In genomic region chr12:113194971-113195391, GRCh38 we compare ENCODE assay signal across 15 cellular contexts. TPM values are rescaled to one million over a fixed set of nuclear protein-coding genes. Genes with fewer than 3 reads are reported as not detected.
A peak's percentile ranks its signal among the peaks of the same experiment; 100 is the strongest.
DNase-seq lines count a peak whose midpoint lies in the region; ATAC-seq and TF ChIP-seq lines count a peak whose summit lies in the region.
"Had no signal": no experiment of that assay in that cellular context is flagged by ENCODE, and none has a peak within 500 bp of the region (broad histone marks: within the 10 kb centered on the region; RNA-seq: fewer than 3 reads in every experiment).

No MANE protein-coding gene starts in this region.

- peak overlapping the region; percentile 42; the same call in 1 of the 3 replicates for H2BK15ac ChIP-seq in IMR-90 (ENCODE audit: low read depth, low read length)

- TF ChIP-seq CTCF in IMR-90 (conservative IDR thresholded peaks at IDR 0.05; ENCODE audit: low read depth, low read length) (no peak), nephron progenitor cell (IDR thresholded peaks at IDR 0.05) (peak; percentile 8), mucosa of descending colon (IDR thresholded peaks at IDR 0.05) (no peak)

- peak overlapping the region; percentile 64 for H4K91ac ChIP-seq in IMR-90 (ENCODE audit: insufficient read depth, low read depth, low read length)

- peaks cover 5% of the 10 kb centered on the region; the same call in 1 of the 2 replicates for H3K9me1 ChIP-seq in IMR-90 (ENCODE audit: insufficient read depth, low read length)

- H3K27ac ChIP-seq in IMR-90 (ENCODE audit: insufficient read depth, low read length) = peak overlapping the region; percentile 77

- BruUV-seq in IMR-90 (replicated peaks; lab: Mats Ljungman, UMichigan) = no TSS peak

- no peak overlapping the region for H3K4me3 ChIP-seq in IMR-90 (ENCODE audit: insufficient read depth, low read depth, low read length)
- no peak overlapping the region for H3K4me3 ChIP-seq in mucosa of descending colon
- H3K4me3 ChIP-seq: heart right ventricle, right atrium auricular region, upper lobe of left lung had no signal

- H3K36me3 ChIP-seq in IMR-90 (ENCODE audit: control insufficient read depth, insufficient read depth, low read length) (peaks cover 10% of the 10 kb centered on the region), mucosa of descending colon (ENCODE audit: low read depth) (no peaks in the 10 kb centered on the region)

- H3K14ac ChIP-seq in IMR-90 (replicated peaks; ENCODE audit: low read depth, low read length) = peak overlapping the region; percentile 72

- H4K20me1 ChIP-seq in IMR-90 (ENCODE audit: insufficient read depth, low read length) = no peaks in the 10 kb centered on the region

- no peak overlapping the region for H4K5ac ChIP-seq in IMR-90 (ENCODE audit: low read depth, low read length)

- no peak overlapping the region for H3K4me2 ChIP-seq in IMR-90 (ENCODE audit: low read depth, low read length)

- no peak overlapping the region; the same call in 1 of the 2 replicates for H3K18ac ChIP-seq in IMR-90 (ENCODE audit: low read depth, low read length)

- peaks cover 25% of the 10 kb centered on the region for H3K36me3 Mint-ChIP-seq in nephron progenitor cell (ENCODE audit: low read depth)

- CTCF ChIA-PET in IMR-90 (lab: Yijun Ruan, JAX) = interaction anchor here (1.2 kb wide), 1 partner anchor 230 kb away, joined by 6 read pairs; no protein-coding TSS in a partner anchor

- no peak for TF ChIP-seq RAD21 in IMR-90 (IDR thresholded peaks at IDR 0.05; ENCODE audit: low read length)

- peak overlapping the region; percentile 10 for H2BK5ac ChIP-seq in IMR-90 (ENCODE audit: low read depth, low read length, poor library complexity, severe bottlenecking)

- dilution Hi-C loops in IMR-90 (cut with HindIII; ENCODE audit: low sequenced_read_pairs, unreplicated experiment) = no loop called here

- peak overlapping the region; percentile 48; the same call in 1 of the 2 replicates for H3K23ac ChIP-seq in IMR-90 (ENCODE audit: low read depth, low read length)

- no peaks in the 10 kb centered on the region for H3K9me3 Mint-ChIP-seq in nephron progenitor cell
- H3K9me3 Mint-ChIP-seq: activated CD4-positive, alpha-beta T cell treated with anti-CD3 and anti-CD28 coated beads, Interleukin-2, amount 10 ng/mL, durations not matched to agents 7 days and 5 days; dendritic cell treated with granulocyte-macrophage colony-stimulating factor and Interleukin-4, amounts not matched to agents 40 ng/mL and 50 ng/mL, for 4 days; memory B cell had no signal

- H2AK5ac ChIP-seq in IMR-90 (ENCODE audit: low read depth, low read length) = peak overlapping the region; percentile 86

- peak overlapping the region; percentile 91 for H2BK20ac ChIP-seq in IMR-90 (ENCODE audit: low read depth, low read length)

- 0 out of 2 replicates have a peak overlapping the region, but pooled peaks have one; percentile 0 for H3K9ac ChIP-seq in IMR-90 (ENCODE audit: low read depth, low read length)

- in situ Hi-C loops in IMR-90 (cut with MboI; ENCODE audit: low sequenced_read_pairs) = loop anchor here (5.0 to 25.0 kb wide), 2 partner anchors 232 to 1217 kb away; partner anchors contain the start of gene TBX5

- H2AK9ac ChIP-seq in IMR-90 (replicated peaks; ENCODE audit: low read depth, low read length, poor library complexity) = peak overlapping the region; percentile 84

- POLR2A ChIA-PET in IMR-90 (lab: Charles Lee; ENCODE audit: unreplicated experiment) = no interaction called here

- H2AFZ ChIP-seq in IMR-90 (replicated peaks; ENCODE audit: low read length, poor library complexity) = peak overlapping the region; percentile 77

- intact Hi-C loops in IMR-90 (cut with micrococcal nuclease) = loop anchor here (5.0 to 10.0 kb wide), 3 partner anchors 102 to 717 kb away; partner anchors contain the start of gene PLBD2
- intact Hi-C loops in mucosa of descending colon (cut with DNase I, micrococcal nuclease) = no loop called here

- H3K27me3 Mint-ChIP-seq in nephron progenitor cell (ENCODE audit: low read depth, poor library complexity) = peaks cover 2% of the 10 kb centered on the region
- H3K27me3 Mint-ChIP-seq: activated CD4-positive, alpha-beta T cell treated with anti-CD3 and anti-CD28 coated beads, Interleukin-2, amount 10 ng/mL, durations not matched to agents 7 days and 5 days; dendritic cell treated with granulocyte-macrophage colony-stimulating factor and Interleukin-4, amounts not matched to agents 40 ng/mL and 50 ng/mL, for 4 days; memory B cell had no signal

- peak overlapping the region; percentile 90 for H3K4ac ChIP-seq in IMR-90 (ENCODE audit: low read depth, low read length)

- H3K27ac Mint-ChIP-seq in nephron progenitor cell = peak overlapping the region; percentile 95
- H3K27ac Mint-ChIP-seq: dendritic cell treated with granulocyte-macrophage colony-stimulating factor and Interleukin-4, amounts not matched to agents 40 ng/mL and 50 ng/mL, for 4 days; memory B cell had no signal

- DNase-seq in AG08396 (ENCODE audit: low spot score) = peak; percentile 69
- DNase-seq in IMR-90 = peak; percentile 73
- peak; percentile 61 for DNase-seq in brain pericyte (ENCODE audit: low read depth, low spot score)
- DNase-seq in nephron progenitor cell = peak; percentile 56
- DNase-seq in stimulated activated CD4-positive, alpha-beta T cell treated with anti-CD3 and anti-CD28 coated beads, Interleukin-15, amount 100 ng/mL, for 24 hours = no peak
- DNase-seq in NCI-H446 (lab: John Stamatoyannopoulos, UW) = no peak
- DNase-seq in mucosa of descending colon = no peak
- no peak for DNase-seq in NCI-H1694 treated with DMSO at 0.1 percent for 48 hours (lab: John Stamatoyannopoulos, UW)
- DNase-seq: activated CD4-positive, alpha-beta T cell treated with anti-CD3 and anti-CD28 coated beads, Interleukin-2, amount 10 ng/mL, durations not matched to agents 7 days and 5 days; heart right ventricle; NCI-H69; upper lobe of left lung had no signal

- WGBS in IMR-90 (ENCODE audit: extremely low coverage in 2 of 2, insufficient read length in 1 of 2), 2 experiments = no CpG with 5 or more reads among the region's 4 CpGs

- H2BK120ac ChIP-seq in IMR-90 (ENCODE audit: low read depth, low read length) = peak overlapping the region; percentile 97

- H3K4me3 Mint-ChIP-seq in nephron progenitor cell = no peak overlapping the region
- H3K4me3 Mint-ChIP-seq: activated CD4-positive, alpha-beta T cell treated with anti-CD3 and anti-CD28 coated beads, Interleukin-2, amount 10 ng/mL, durations not matched to agents 7 days and 5 days; dendritic cell treated with granulocyte-macrophage colony-stimulating factor and Interleukin-4, amounts not matched to agents 40 ng/mL and 50 ng/mL, for 4 days; memory B cell had no signal

- H3K56ac ChIP-seq in IMR-90 (ENCODE audit: extremely low read depth, insufficient read depth, low read length) = peak overlapping the region; percentile 73

- peaks cover 9% of the 10 kb centered on the region for H3K4me1 ChIP-seq in IMR-90 (ENCODE audit: control insufficient read depth, insufficient read depth, low read length)
- peaks cover 4% of the 10 kb centered on the region for H3K4me1 ChIP-seq in mucosa of descending colon (ENCODE audit: low read depth)

- peak overlapping the region in 1 of 2 experiments; percentile 83; a peak in 2 of 4 replicates for H4K8ac ChIP-seq in IMR-90 (ENCODE audit: low read depth in 2 of 2, low read length in 2 of 2)

- ATAC-seq in IMR-90 (ENCODE audit: low read depth) (peak; percentile 72), mucosa of descending colon (no peak)

- no peak for TF ChIP-seq POLR2A in IMR-90 (IDR thresholded peaks at IDR 0.05; ENCODE audit: low read depth, low read length)

- H3K9me3 ChIP-seq in IMR-90 (ENCODE audit: control insufficient read depth, insufficient read depth, low read length) (no peaks in the 10 kb centered on the region), mucosa of descending colon (no peaks in the 10 kb centered on the region)
- H3K9me3 ChIP-seq: heart right ventricle, right atrium auricular region, upper lobe of left lung had no signal

- no peaks in the 10 kb centered on the region for H3K27me3 ChIP-seq in IMR-90 (ENCODE audit: control insufficient read depth, insufficient read depth, low read length)
- H3K27me3 ChIP-seq: heart right ventricle, right atrium auricular region, upper lobe of left lung had no signal

- H3K4me1 Mint-ChIP-seq in nephron progenitor cell = peaks cover 55% of the 10 kb centered on the region

- H3K79me1 ChIP-seq in IMR-90 (ENCODE audit: low read depth in 1 of 2, low read length in 2 of 2) = peaks cover 2 to 12% of the 10 kb centered on the region in 2 experiments; a peak in 1 of 4 replicates

TF ChIP-seq in IMR-90, 13 proteins besides CTCF, POLR2A, EP300 and RAD21 (continues in another document):
- TF ChIP-seq MAZ (IDR thresholded peaks at IDR 0.05; ENCODE audit: borderline replicate concordance, low read depth, low read length) = no peak
- no peak for TF ChIP-seq RFX5 (IDR thresholded peaks at IDR 0.05; ENCODE audit: low read depth, low read length)
- TF ChIP-seq SMC3 (IDR thresholded peaks at IDR 0.05; ENCODE audit: low read depth, low read length) = no peak

RNA-seq across cellular contexts. Expression of gene RITA1, which starts 9.5 kb away (rescaled TPM):
- total RNA-seq in IMR-90 (2012; rRNA removed) = 14.7 and 15.0 TPM in 2 replicates
- 14.2 and 15.2 TPM in 2 replicates for polyA plus RNA-seq in IMR-90 (2012; rRNA removed)
- 9.9 and 17.3 TPM in 2 replicates for polyA plus RNA-seq in IMR-90 (2012; cell fraction: cytosol; rRNA removed)
- polyA plus RNA-seq in IMR-90 (2012; cell fraction: nucleus; rRNA removed; ENCODE audit: low replicate concordance) = 7.1 and 9.4 TPM in 2 replicates
- total RNA-seq in mucosa of descending colon = 10 to 100 TPM; 13.0 to 17.0 (median 14.9) TPM

RNA-seq across cellular contexts. Expression of gene DDX54, which starts 9.7 kb away (rescaled TPM):
- 23.8 and 24.4 TPM in 2 replicates for total RNA-seq in IMR-90 (2012; rRNA removed)
- polyA plus RNA-seq in IMR-90 (2012; rRNA removed) = 47.5 and 55.1 TPM in 2 replicates
- 33.5 and 54.5 TPM in 2 replicates for polyA plus RNA-seq in IMR-90 (2012; cell fraction: cytosol; rRNA removed)
- polyA plus RNA-seq in IMR-90 (2012; cell fraction: nucleus; rRNA removed; ENCODE audit: low replicate concordance) = 74.8 and 97.8 TPM in 2 replicates
- 10 to 100 TPM; 46.4 to 60.6 (median 53.2) TPM for total RNA-seq in mucosa of descending colon

RNA-seq across cellular contexts. Expression of gene TPCN1, which starts 26.3 kb away (rescaled TPM):
- total RNA-seq in IMR-90 (2012; rRNA removed) (2.0 and 2.5 TPM in 2 replicates), mucosa of descending colon (100 to 1,000 TPM in 1 of 3 donors, 10 to 100 TPM in 2; 89.9 to 133 (median 91.3) TPM)
- polyA plus RNA-seq in IMR-90 (2012; rRNA removed) = 10.4 and 13.2 TPM in 2 replicates
- polyA plus RNA-seq in IMR-90 (2012; cell fraction: cytosol; rRNA removed) = 7.7 and 13.8 TPM in 2 replicates
- polyA plus RNA-seq in IMR-90 (2012; cell fraction: nucleus; rRNA removed; ENCODE audit: low replicate concordance) = 58.1 and 63.1 TPM in 2 replicates

RNA-seq across cellular contexts. Expression of gene CFAP73, which starts 45.5 kb away (rescaled TPM):
- total RNA-seq in IMR-90 (2012; rRNA removed) = not detected in 2 replicates
- not detected in 2 replicates for polyA plus RNA-seq in IMR-90 (2012; rRNA removed)
- polyA plus RNA-seq in IMR-90 (2012; cell fraction: cytosol; rRNA removed) = not detected in 2 replicates
- polyA plus RNA-seq in IMR-90 (2012; cell fraction: nucleus; rRNA removed; ENCODE audit: low replicate concordance) = not detected in 2 replicates
- total RNA-seq in mucosa of descending colon = under 1 TPM in 1 of 3 donors, not detected in 2; 0.34 TPM
- total RNA-seq: heart right ventricle, right atrium auricular region had no signal

RNA-seq across cellular contexts. Expression of gene RASAL1, which starts 59.4 kb away (rescaled TPM):
- total RNA-seq in IMR-90 (2012; rRNA removed) = not detected in 2 replicates
- polyA plus RNA-seq in IMR-90 (2012; rRNA removed) = not detected in 2 replicates
- polyA plus RNA-seq in IMR-90 (2012; cell fraction: cytosol; rRNA removed) = not detected in 2 replicates
- not detected in 2 replicates for polyA plus RNA-seq in IMR-90 (2012; cell fraction: nucleus; rRNA removed; ENCODE audit: low replicate concordance)
- 1 to 10 TPM; 3.3 to 7.9 (median 6.5) TPM for total RNA-seq in mucosa of descending colon
- total RNA-seq: heart right ventricle, right atrium auricular region had no signal
- polyA plus RNA-seq: heart right ventricle had no signal

Comparison
In these comparisons a context has a peak if more than half of its experiments do, and no peak if none do; other contexts are left out.
1. DNase-seq: peak in AG08396 (single experiment), IMR-90 (single experiment), brain pericyte (single experiment) and nephron progenitor cell (single experiment); none in stimulated activated CD4-positive, alpha-beta T cell treated with anti-CD3 and anti-CD28 coated beads, Interleukin-15, amount 100 ng/mL, for 24 hours (single experiment), NCI-H446 (0 of 2), mucosa of descending colon (0 of 3) and NCI-H1694 treated with DMSO at 0.1 percent for 48 hours (single experiment).
2. RNA of gene TPCN1, which starts 26.3 kb away (total RNA-seq): 89.9 to 133 TPM in mucosa of descending colon; 2.0 to 2.5 TPM in IMR-90; every median in the first group is over 10 times any median in the second.